ENCODE assay signal across 8 cellular contexts in genomic region chr5:1386274-1386717, GRCh38. TPM values are rescaled to one million over a fixed set of nuclear protein-coding genes. Genes with fewer than 3 reads are reported as not detected.
DNase-seq lines count a peak whose midpoint lies in the region; ATAC-seq, FAIRE-seq and TF ChIP-seq lines count a peak whose summit lies in the region.

No MANE protein-coding gene starts in this region.

- no peak for TF ChIP-seq POLR2A in GM12891 (IDR thresholded peaks at IDR 0.05; ENCODE audit: low read depth, low read length)

- ATAC-seq in HG02610 (IDR thresholded peaks at IDR 0.05; ENCODE audit: unreplicated experiment), result peak; percentile 32
- ATAC-seq in activated CD8-positive, alpha-beta T cell treated with anti-CD3 and anti-CD28 coated beads for 36 hours, result peak; percentile 80

- POLR2A ChIA-PET in activated CD8-positive, alpha-beta T cell treated with anti-CD3 and anti-CD28 coated beads for 36 hours (lab: Charles Lee), result interaction anchor here (0.9 kb wide), 1 partner anchor 39 kb away, joined by 3 read pairs; no protein-coding TSS in a partner anchor

- H3K27me3 ChIP-seq in mucosa of rectum (ENCODE audit: control insufficient read depth in 2 of 2, insufficient read depth in 2 of 2, low read length in 2 of 2), result peaks cover 3% of the 10 kb centered on the region in 2 donors

- H3K9ac ChIP-seq in mucosa of rectum (ENCODE audit: low read depth in 1 of 2, low read length in 2 of 2), result peak overlapping the region; percentile 80 to 82

- H3K9me3 ChIP-seq in mucosa of rectum (ENCODE audit: control insufficient read depth in 2 of 2, low read length in 2 of 2), result no peaks in the 10 kb centered on the region

- no peaks in the 10 kb centered on the region for H3K36me3 Mint-ChIP-seq in activated CD8-positive, alpha-beta T cell treated with anti-CD3 and anti-CD28 coated beads for 36 hours (ENCODE audit: low read depth)
- peaks cover 3% of the 10 kb centered on the region for H3K36me3 Mint-ChIP-seq in endothelial cell (ENCODE audit: low read depth, unreplicated experiment)

- intact Hi-C loops in activated CD8-positive, alpha-beta T cell treated with anti-CD3 and anti-CD28 coated beads for 36 hours (cut with micrococcal nuclease), result loop anchor here (10.0 kb wide), 1 partner anchor 259 kb away; no protein-coding TSS in a partner anchor

- peak; percentile 91 for FAIRE-seq in GM12891 (lab: Jason Lieb, UNC)

- H3K4me1 Mint-ChIP-seq in activated CD8-positive, alpha-beta T cell treated with anti-CD3 and anti-CD28 coated beads for 36 hours (ENCODE audit: low read depth), result peaks cover 12% of the 10 kb centered on the region
- peaks cover 13% of the 10 kb centered on the region for H3K4me1 Mint-ChIP-seq in endothelial cell (ENCODE audit: unreplicated experiment)

- CTCF ChIA-PET in activated CD8-positive, alpha-beta T cell treated with anti-CD3 and anti-CD28 coated beads for 36 hours (lab: Charles Lee), result interaction anchor here (1.0 to 1.7 kb wide), 2 partner anchors 259 kb away, joined by 3 to 8 read pairs; no protein-coding TSS in a partner anchor

- peak overlapping the region; percentile 87 for H3K27ac Mint-ChIP-seq in activated CD8-positive, alpha-beta T cell treated with anti-CD3 and anti-CD28 coated beads for 36 hours
- H3K27ac Mint-ChIP-seq in endothelial cell (ENCODE audit: unreplicated experiment), result peak overlapping the region; percentile 30

- no peaks in the 10 kb centered on the region for H3K36me3 ChIP-seq in mucosa of rectum (ENCODE audit: control insufficient read depth in 2 of 2, insufficient read depth in 2 of 2, low read length in 2 of 2)

- H3K27ac ChIP-seq in mucosa of rectum (ENCODE audit: low read depth in 2 of 2, low read length in 2 of 2), result peak overlapping the region; percentile 77 to 87

- peak; percentile 78 for DNase-seq in GM12891 (ENCODE audit: insufficient read length, low spot score)
- peak; percentile 54 for DNase-seq in NCI-H2029 treated with DMSO at 0.1 percent for 48 hours (lab: John Stamatoyannopoulos, UW)
- peak; percentile 76 for DNase-seq in activated CD8-positive, alpha-beta T cell treated with anti-CD3 and anti-CD28 coated beads for 36 hours
- DNase-seq in endothelial cell (ENCODE audit: low spot score), result peak; percentile 40
- peak; percentile 18 to 45 for DNase-seq in stimulated activated CD8-positive, alpha-beta memory T cell treated with anti-CD3 and anti-CD28 coated beads, Interleukin-4, amount 100 ng/mL, for 4 hours (ENCODE audit: low read depth in 2 of 2, low spot score in 1 of 2)
- no peak for DNase-seq in SKM-1 treated with dmso at 0.1 percent for 144 hours (lab: John Stamatoyannopoulos, UW; ENCODE audit: unreplicated experiment)

- peaks cover 9 to 15% of the 10 kb centered on the region in 2 donors for H3K4me1 ChIP-seq in mucosa of rectum (ENCODE audit: control insufficient read depth in 2 of 2, insufficient read depth in 2 of 2, low read length in 2 of 2)

- H3K9me3 Mint-ChIP-seq in activated CD8-positive, alpha-beta T cell treated with anti-CD3 and anti-CD28 coated beads for 36 hours, result no peaks in the 10 kb centered on the region
- H3K9me3 Mint-ChIP-seq in endothelial cell (ENCODE audit: unreplicated experiment), result no peaks in the 10 kb centered on the region

- no peaks in the 10 kb centered on the region for H3K27me3 Mint-ChIP-seq in activated CD8-positive, alpha-beta T cell treated with anti-CD3 and anti-CD28 coated beads for 36 hours
- peaks cover 37% of the 10 kb centered on the region for H3K27me3 Mint-ChIP-seq in endothelial cell (ENCODE audit: unreplicated experiment)

- H3K4me3 Mint-ChIP-seq in activated CD8-positive, alpha-beta T cell treated with anti-CD3 and anti-CD28 coated beads for 36 hours, result peak overlapping the region; percentile 80
- peak overlapping the region; percentile 92 for H3K4me3 Mint-ChIP-seq in endothelial cell (ENCODE audit: unreplicated experiment)

- peak overlapping the region; percentile 69 to 79 for H3K4me3 ChIP-seq in mucosa of rectum (ENCODE audit: low read length in 2 of 2)

- TF ChIP-seq CTCF in activated CD8-positive, alpha-beta T cell treated with anti-CD3 and anti-CD28 coated beads for 36 hours (IDR thresholded peaks at IDR 0.05), result no peak
- TF ChIP-seq CTCF in endothelial cell (IDR thresholded peaks at IDR 0.05; ENCODE audit: unreplicated experiment), result no peak

TF ChIP-seq in GM12891, 5 proteins besides CTCF, POLR2A, EP300 and RAD21:
- TF ChIP-seq POU2F2 (IDR thresholded peaks at IDR 0.05; ENCODE audit: low read depth, low read length), result no peak
- 0 out of 2 replicates have a peak, but pooled peaks have one; percentile 4 for TF ChIP-seq POLR2AphosphoS5 (IDR thresholded peaks at IDR 0.05; ENCODE audit: low read depth, low read length)
- TF ChIP-seq SPI1 (IDR thresholded peaks at IDR 0.05; ENCODE audit: low read depth, low read length), result no peak
- 0 out of 2 replicates have a peak, but pooled peaks have one; percentile 42 for TF ChIP-seq TAF1 (IDR thresholded peaks at IDR 0.05; ENCODE audit: low read depth, low read length)
- TF ChIP-seq PAX5 (IDR thresholded peaks at IDR 0.05; ENCODE audit: insufficient read depth, low read length, severe bottlenecking), result no peak

RNA-seq across cellular contexts. Expression of gene CLPTM1L, which starts 41.4 kb away (rescaled TPM):
- 51.8 TPM for polyA plus RNA-seq in GM12891 (2012; ENCODE audit: low read depth, missing spikeins)
- 10 to 100 TPM; 51.4 to 56.2 TPM for total RNA-seq in activated CD8-positive, alpha-beta T cell treated with anti-CD3 and anti-CD28 coated beads for 36 hours
- total RNA-seq in endothelial cell (ENCODE audit: unreplicated experiment), result 86.6 TPM

RNA-seq across cellular contexts. Expression of gene SLC6A3, which starts 58.9 kb away (rescaled TPM):
- 0.05 TPM for polyA plus RNA-seq in GM12891 (2012; ENCODE audit: low read depth, missing spikeins)
- total RNA-seq in activated CD8-positive, alpha-beta T cell treated with anti-CD3 and anti-CD28 coated beads for 36 hours, result not detected
- 0.10 TPM for total RNA-seq in endothelial cell (ENCODE audit: unreplicated experiment)
